In genomic region chr7:102390697-102391484, GRCh38 we compare ENCODE assay signal across 8 cellular contexts. TPM values are rescaled to one million over a fixed set of nuclear protein-coding genes. Genes with fewer than 3 reads are reported as not detected.
DNase-seq lines count a peak whose midpoint lies in the region; ATAC-seq lines count a peak whose summit lies in the region.

No MANE protein-coding gene starts in this region.

- peaks cover 6% of the 10 kb centered on the region for H3K4me1 ChIP-seq in CD4-positive, alpha-beta memory T cell (ENCODE audit: insufficient read depth, low read length)
- H3K4me1 ChIP-seq in mesenchymal stem cell (ENCODE audit: control insufficient read depth, insufficient read depth, low read depth, low read length) = peaks cover 5% of the 10 kb centered on the region

- peaks cover 9 to 15% of the 10 kb centered on the region in 2 donors for H3K36me3 Mint-ChIP-seq in CD4-positive, alpha-beta memory T cell
- peaks cover 17% of the 10 kb centered on the region for H3K36me3 Mint-ChIP-seq in activated CD4-positive, alpha-beta memory T cell treated with anti-CD3 and anti-CD28 coated beads, Interleukin-2, amount 10 ng/mL, durations not matched to agents 7 days and 5 days (ENCODE audit: low read depth)

- no peak overlapping the region for H3K4me3 ChIP-seq in CD4-positive, alpha-beta memory T cell (ENCODE audit: low read length in 2 of 2)
- H3K4me3 ChIP-seq in mesenchymal stem cell (ENCODE audit: insufficient read depth in 1 of 2, low read depth in 1 of 2, low read length in 2 of 2) = no peak overlapping the region

- peak overlapping the region in 1 of 7 donors; percentile 37 for H3K27ac Mint-ChIP-seq in CD4-positive, alpha-beta memory T cell
- no peak overlapping the region for H3K27ac Mint-ChIP-seq in activated CD4-positive, alpha-beta memory T cell treated with anti-CD3 and anti-CD28 coated beads, Interleukin-2, amount 10 ng/mL, durations not matched to agents 7 days and 5 days

- H3K9me3 ChIP-seq in CD4-positive, alpha-beta memory T cell (ENCODE audit: control insufficient read depth in 1 of 2, low read length in 2 of 2) = no peaks in the 10 kb centered on the region
- no peaks in the 10 kb centered on the region for H3K9me3 ChIP-seq in mesenchymal stem cell (ENCODE audit: control insufficient read depth, low read length)

- no peak overlapping the region for H2BK120ac ChIP-seq in mesenchymal stem cell (ENCODE audit: low read depth, low read length)

- H3K18ac ChIP-seq in mesenchymal stem cell (ENCODE audit: low read depth in 1 of 2, low read length in 2 of 2) = no peak overlapping the region

- no peak overlapping the region for H2BK15ac ChIP-seq in mesenchymal stem cell (ENCODE audit: low read depth, poor library complexity, severe bottlenecking)

- H2BK12ac ChIP-seq in mesenchymal stem cell (ENCODE audit: low read length in 2 of 2) = no peak overlapping the region

- POLR2A ChIA-PET in CD4-positive, alpha-beta memory T cell (lab: Charles Lee; ENCODE audit: partially characterized antibody) = no interaction called here
- POLR2A ChIA-PET in activated CD4-positive, alpha-beta memory T cell treated with anti-CD3 and anti-CD28 coated beads, Interleukin-2, amount 10 ng/mL, durations not matched to agents 7 days and 5 days (lab: Charles Lee) = interaction anchor here (0.8 kb wide), 1 partner anchor 109 kb away, joined by 3 read pairs; no protein-coding TSS in a partner anchor

- H3K27ac ChIP-seq in CD4-positive, alpha-beta memory T cell (ENCODE audit: low read depth, low read length) = no peak overlapping the region
- H3K27ac ChIP-seq in mesenchymal stem cell (ENCODE audit: low read length, poor library complexity, severe bottlenecking) = no peak overlapping the region

- peaks cover 12% of the 10 kb centered on the region for H3K79me1 ChIP-seq in mesenchymal stem cell (replicated peaks; ENCODE audit: low read length, poor library complexity, severe bottlenecking)

- H2BK5ac ChIP-seq in mesenchymal stem cell (ENCODE audit: low read depth, low read length, poor library complexity, severe bottlenecking) = no peak overlapping the region

- no peak overlapping the region for H3K23ac ChIP-seq in mesenchymal stem cell (ENCODE audit: low read length in 2 of 2)

- peak overlapping the region; percentile 9 for H4K8ac ChIP-seq in mesenchymal stem cell (ENCODE audit: low read length)

- H3K9ac ChIP-seq in mesenchymal stem cell (ENCODE audit: low read length) = no peak overlapping the region

- no peak overlapping the region for H4K91ac ChIP-seq in mesenchymal stem cell (ENCODE audit: low read length)

- peaks cover 5 to 8% (median 6%) of the 10 kb centered on the region in 4 donors for H3K4me1 Mint-ChIP-seq in CD4-positive, alpha-beta memory T cell
- peaks cover 5% of the 10 kb centered on the region for H3K4me1 Mint-ChIP-seq in activated CD4-positive, alpha-beta memory T cell treated with anti-CD3 and anti-CD28 coated beads, Interleukin-2, amount 10 ng/mL, durations not matched to agents 7 days and 5 days

- H3K4me2 ChIP-seq in mesenchymal stem cell (ENCODE audit: low read length, poor library complexity, severe bottlenecking) = no peak overlapping the region

- CTCF ChIA-PET in CD4-positive, alpha-beta memory T cell (lab: Charles Lee; ENCODE audit: partially characterized antibody) = interaction anchor here (1.0 to 4.1 kb wide), 7 partner anchors 12 to 111 kb away, joined by 3 to 59 read pairs (median 6); no protein-coding TSS in a partner anchor
- CTCF ChIA-PET in activated CD4-positive, alpha-beta memory T cell treated with anti-CD3 and anti-CD28 coated beads, Interleukin-2, amount 10 ng/mL, durations not matched to agents 7 days and 5 days (lab: Charles Lee) = interaction anchor here (0.7 to 3.7 kb wide), 5 partner anchors 21 to 122 kb away, joined by 3 to 30 read pairs (median 4); no protein-coding TSS in a partner anchor

- peak overlapping the region in 1 of 2 experiments; percentile 49 for H3K4ac ChIP-seq in mesenchymal stem cell (ENCODE audit: low read depth in 1 of 2, low read length in 2 of 2)

- no peaks in the 10 kb centered on the region for H3K27me3 Mint-ChIP-seq in CD4-positive, alpha-beta memory T cell
- no peaks in the 10 kb centered on the region for H3K27me3 Mint-ChIP-seq in activated CD4-positive, alpha-beta memory T cell treated with anti-CD3 and anti-CD28 coated beads, Interleukin-2, amount 10 ng/mL, durations not matched to agents 7 days and 5 days

- H3K36me3 ChIP-seq in CD4-positive, alpha-beta memory T cell (ENCODE audit: insufficient read depth, low read length) = peaks cover 6% of the 10 kb centered on the region
- peaks cover 22 to 33% of the 10 kb centered on the region in 2 experiments for H3K36me3 ChIP-seq in mesenchymal stem cell (ENCODE audit: control insufficient read depth in 1 of 2, insufficient read depth in 2 of 2, low read depth in 1 of 2, low read length in 2 of 2)

- 53% methylated on average over 9 of the region's 12 CpGs for WGBS in mesenchymal stem cell

- intact Hi-C loops in CD4-positive, alpha-beta memory T cell (cut with micrococcal nuclease) = loop anchor here (2.0 kb wide), 1 partner anchor 848 kb away; no protein-coding TSS in a partner anchor

- no peak overlapping the region for H3K4me3 Mint-ChIP-seq in CD4-positive, alpha-beta memory T cell
- H3K4me3 Mint-ChIP-seq in activated CD4-positive, alpha-beta memory T cell treated with anti-CD3 and anti-CD28 coated beads, Interleukin-2, amount 10 ng/mL, durations not matched to agents 7 days and 5 days = no peak overlapping the region

- no peak overlapping the region for H3K14ac ChIP-seq in mesenchymal stem cell (ENCODE audit: low read length in 2 of 2)

- no peak for ATAC-seq in HG03039 (IDR thresholded peaks at IDR 0.05; ENCODE audit: unreplicated experiment)

- H3K27me3 ChIP-seq in CD4-positive, alpha-beta memory T cell (ENCODE audit: insufficient read depth, low read length) = no peaks in the 10 kb centered on the region
- H3K27me3 ChIP-seq in mesenchymal stem cell (ENCODE audit: control insufficient read depth in 1 of 2, insufficient read depth in 1 of 2, low read length in 2 of 2) = no peaks in the 10 kb centered on the region

- peak; percentile 57 to 63 (median 60) for DNase-seq in CD4-positive, alpha-beta memory T cell
- DNase-seq in HCEC 1CT (peak; percentile 65), NCI-H748 treated with DMSO at 0.1 percent for 48 hours (lab: John Stamatoyannopoulos, UW) (peak; percentile 40), mesenchymal stem cell (peak; percentile 77)
- peak; percentile 73 for DNase-seq in activated CD4-positive, alpha-beta memory T cell treated with anti-CD3 and anti-CD28 coated beads, Interleukin-2, amount 10 ng/mL, durations not matched to agents 7 days and 5 days
- peak; percentile 61 for DNase-seq in effector CD8-positive, alpha-beta T cell (lab: John Stamatoyannopoulos, UW)
- peak; percentile 34 for DNase-seq in stimulated activated CD8-positive, alpha-beta memory T cell treated with anti-CD3 and anti-CD28 coated beads, Interleukin-15, amount 100 ng/mL, for 24 hours (ENCODE audit: low read depth)

- H2AK5ac ChIP-seq in mesenchymal stem cell (ENCODE audit: low read length, severe bottlenecking) = peak overlapping the region; percentile 42

- no peaks in the 10 kb centered on the region for H3K9me3 Mint-ChIP-seq in CD4-positive, alpha-beta memory T cell
- no peaks in the 10 kb centered on the region for H3K9me3 Mint-ChIP-seq in activated CD4-positive, alpha-beta memory T cell treated with anti-CD3 and anti-CD28 coated beads, Interleukin-2, amount 10 ng/mL, durations not matched to agents 7 days and 5 days

- no peak overlapping the region for H2AFZ ChIP-seq in mesenchymal stem cell (ENCODE audit: low read depth, low read length)

RNA-seq across cellular contexts. Expression of gene PRKRIP1, which starts 5.3 kb away (rescaled TPM):
- 10 to 100 TPM; 43.2 to 47.6 TPM for total RNA-seq in CD4-positive, alpha-beta memory T cell
- 10 to 100 TPM in 1 of 2 donors, 1 to 10 TPM in 1; 9.7 to 21.7 TPM for polyA plus RNA-seq in CD4-positive, alpha-beta memory T cell
- total RNA-seq in activated CD4-positive, alpha-beta memory T cell treated with anti-CD3 and anti-CD28 coated beads, Interleukin-2, amount 10 ng/mL, durations not matched to agents 7 days and 5 days = 10 to 100 TPM; 27.2 to 28.3 TPM
- 22.0 TPM for polyA plus RNA-seq in mesenchymal stem cell (2013, experiment 1 of 2)
- polyA plus RNA-seq in mesenchymal stem cell (2013, experiment 2 of 2) = 20.5 TPM

RNA-seq across cellular contexts. Expression of gene SPDYE6, which starts 34.6 kb away (rescaled TPM):
- total RNA-seq in CD4-positive, alpha-beta memory T cell = not detected
- under 1 TPM; 0.14 to 0.73 TPM for polyA plus RNA-seq in CD4-positive, alpha-beta memory T cell
- total RNA-seq in activated CD4-positive, alpha-beta memory T cell treated with anti-CD3 and anti-CD28 coated beads, Interleukin-2, amount 10 ng/mL, durations not matched to agents 7 days and 5 days = under 1 TPM in 1 of 2 experiments, not detected in 1; 0.13 TPM
- polyA plus RNA-seq in mesenchymal stem cell (2013, experiment 1 of 2) = not detected
- not detected for polyA plus RNA-seq in mesenchymal stem cell (2013, experiment 2 of 2)

RNA-seq across cellular contexts. Expression of gene ORAI2, which starts 42.5 kb away (rescaled TPM):
- total RNA-seq in CD4-positive, alpha-beta memory T cell = 10 to 100 TPM; 29.0 to 31.6 TPM
- polyA plus RNA-seq in CD4-positive, alpha-beta memory T cell = 10 to 100 TPM; 42.9 to 53.3 TPM
- total RNA-seq in activated CD4-positive, alpha-beta memory T cell treated with anti-CD3 and anti-CD28 coated beads, Interleukin-2, amount 10 ng/mL, durations not matched to agents 7 days and 5 days = 10 to 100 TPM; 59.5 to 61.9 TPM
- polyA plus RNA-seq in mesenchymal stem cell (2013, experiment 1 of 2) = 65.2 TPM
- 65.3 TPM for polyA plus RNA-seq in mesenchymal stem cell (2013, experiment 2 of 2)
